Comparison of ENCODE assay signal across 23 cellular contexts in the genomic region with DNA sequence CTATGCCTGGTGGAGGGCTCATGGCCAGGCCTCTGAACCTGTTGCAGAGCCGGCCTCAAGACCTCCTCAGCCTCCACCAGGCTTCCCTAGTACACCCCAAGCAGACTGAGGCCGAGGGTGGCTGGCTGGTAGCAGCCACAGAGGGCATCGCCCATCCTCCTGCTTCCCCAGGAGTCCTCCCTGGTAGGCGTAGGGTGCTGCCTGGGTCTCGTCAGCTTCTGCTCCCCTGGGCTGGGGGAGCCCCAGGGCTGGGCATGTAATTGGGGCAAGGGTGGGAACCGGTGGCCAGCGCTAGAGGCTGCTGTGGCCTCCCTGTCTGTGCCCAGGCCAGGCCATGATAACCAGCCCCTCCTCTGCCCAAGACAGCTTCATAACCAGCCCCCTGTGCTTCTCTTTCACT. TPM values are rescaled to one million over a fixed set of nuclear protein-coding genes. Genes with fewer than 3 reads are reported as not detected.
"Had no signal": no experiment of that assay in that cellular context is flagged by ENCODE, and none has a peak within 500 bp of the region (broad histone marks: within the 10 kb centered on the region; RNA-seq: fewer than 3 reads in every experiment).

No MANE protein-coding gene starts in this region.

- H3K4me1 Mint-ChIP-seq: endodermal cell, memory B cell had no signal

- H2AFZ ChIP-seq: hepatocyte had no signal

- FAIRE-seq: colon had no signal

- H3K36me3 ChIP-seq: lower lobe of right lung, suprapubic skin, thyroid gland, uterus had no signal

- H3K36me3 Mint-ChIP-seq: memory B cell; mesothelial cell of epicardium; natural killer cell treated with Interleukin-12 subunit alpha and Interleukin-12 subunit beta and Interleukin-15 and Interleukin-18, amount 100 ng/mL, for 72 hours; type B pancreatic cell had no signal

- H3K4me2 ChIP-seq: hepatocyte had no signal

- H3K9me3 Mint-ChIP-seq: endodermal cell; memory B cell; natural killer cell treated with Interleukin-12 subunit alpha and Interleukin-12 subunit beta and Interleukin-15 and Interleukin-18, amount 100 ng/mL, for 72 hours; type B pancreatic cell had no signal

- H3K4me3 ChIP-seq: hepatocyte, lower lobe of right lung, suprapubic skin, thyroid gland, uterus had no signal

- H3K4me1 ChIP-seq: lower lobe of right lung, suprapubic skin, uterus had no signal

- H3K9me3 ChIP-seq: lower lobe of right lung, suprapubic skin, thyroid gland, uterus had no signal

- ATAC-seq: lower lobe of right lung had no signal

- H3K27me3 ChIP-seq: hepatocyte, suprapubic skin, thyroid gland, uterus had no signal

- DNase-seq: effector CD4-positive, alpha-beta T cell; endodermal cell; foreskin melanocyte; lower lobe of right lung; stimulated activated naive CD4-positive, alpha-beta T cell; thyroid gland; uterus had no signal

- H3K27me3 Mint-ChIP-seq: natural killer cell treated with Interleukin-12 subunit alpha and Interleukin-12 subunit beta and Interleukin-15 and Interleukin-18, amount 100 ng/mL, for 72 hours had no signal

- H3K4me3 Mint-ChIP-seq: endodermal cell; memory B cell; mesothelial cell of epicardium; natural killer cell treated with Interleukin-12 subunit alpha and Interleukin-12 subunit beta and Interleukin-15 and Interleukin-18, amount 100 ng/mL, for 72 hours; type B pancreatic cell had no signal

- H3K27ac ChIP-seq: hepatocyte, lower lobe of right lung, suprapubic skin, uterus had no signal

- H3K27ac Mint-ChIP-seq: memory B cell, mesothelial cell of epicardium, type B pancreatic cell had no signal

RNA-seq across cellular contexts. Expression of a gene that starts 32.6 kb away (rescaled TPM):
- total RNA-seq: dermis microvascular lymphatic vessel endothelial cell; endodermal cell; hepatocyte; kidney epithelial cell; lower lobe of right lung; mesothelial cell of epicardium; mucosa of gallbladder; myocyte; natural killer cell treated with Interleukin-12 subunit alpha and Interleukin-12 subunit beta and Interleukin-15 and Interleukin-18, amount 100 ng/mL, for 72 hours; omental fat pad; pulmonary artery endothelial cell; sciatic nerve; skeletal muscle tissue; thyroid gland; uterus had no signal
- polyA plus RNA-seq: esophagus, hepatocyte had no signal
